In genomic region chr13:71464673-71465072, GRCh38 we compare ENCODE assay signal across 20 cellular contexts.
"Had no signal": no experiment of that assay in that cellular context is flagged by ENCODE, and none has a peak within 500 bp of the region (broad histone marks: within the 10 kb centered on the region; RNA-seq: fewer than 3 reads in every experiment).

No MANE protein-coding gene starts in this region.

- H3K4me1 ChIP-seq: esophagus squamous epithelium, testis, uterus had no signal

- FAIRE-seq: keratinocyte had no signal

- DNase-seq: activated B cell treated with CpG ODN at 0.5 μM for 24 hours; activated CD4-positive, alpha-beta memory T cell treated with anti-CD3 and anti-CD28 coated beads for 36 hours; activated CD4-positive, alpha-beta T cell treated with anti-CD3 and anti-CD28 coated beads for 4 hours; activated effector memory CD4-positive, alpha-beta T cell treated with Interleukin-2 at 50 U/mL for 16 hours; activated naive CD4-positive, alpha-beta T cell treated with anti-CD3 and anti-CD28 coated beads for 36 hours; activated naive CD8-positive, alpha-beta T cell treated with anti-CD3 and anti-CD28 coated beads, Interleukin-2, amount 10 ng/mL, durations not matched to agents 7 days and 5 days; activated T-cell treated with anti-CD3 and anti-CD28 coated beads, Interleukin-2, amount 50 U/mL, for 72 hours; caudate nucleus; effector memory CD4-positive, alpha-beta T cell; esophagus squamous epithelium; naive thymus-derived CD8-positive, alpha-beta T cell; stimulated activated CD4-positive, alpha-beta T cell treated with anti-CD3 and anti-CD28 coated beads, Interleukin-2, amount 100 ng/mL, for 48 hours; stimulated activated CD8-positive, alpha-beta memory T cell treated with anti-CD3 and anti-CD28 coated beads, Interleukin-4, amount 100 ng/mL, for 48 hours; stimulated activated naive B cell treated with anti-CD40 and anti-IgM and Interleukin-4, amounts not matched to agents 10 μg/mL and 1 μg/mL and 100 μg/mL, for 72 hours; T-helper 17 cell; testis; trophoblast cell; uterus had no signal

- H3K9me3 ChIP-seq: esophagus squamous epithelium, heart left ventricle, testis, uterus had no signal

- H3K36me3 ChIP-seq: esophagus squamous epithelium, heart left ventricle, uterus had no signal

- H3K27ac ChIP-seq: esophagus squamous epithelium, testis, uterus had no signal

- H3K27me3 ChIP-seq: esophagus squamous epithelium, heart left ventricle, testis, uterus had no signal

- ATAC-seq: activated T-cell treated with anti-CD3 and anti-CD28 coated beads, Interleukin-2, amount 50 U/mL, for 72 hours; naive thymus-derived CD8-positive, alpha-beta T cell; stimulated activated naive B cell treated with anti-CD40 and anti-IgM and Interleukin-4, amounts not matched to agents 10 μg/mL and 1 μg/mL and 100 μg/mL, for 72 hours; T-helper 17 cell had no signal

- H3K4me3 ChIP-seq: esophagus squamous epithelium, heart left ventricle, testis, uterus had no signal
